In the genomic region with DNA sequence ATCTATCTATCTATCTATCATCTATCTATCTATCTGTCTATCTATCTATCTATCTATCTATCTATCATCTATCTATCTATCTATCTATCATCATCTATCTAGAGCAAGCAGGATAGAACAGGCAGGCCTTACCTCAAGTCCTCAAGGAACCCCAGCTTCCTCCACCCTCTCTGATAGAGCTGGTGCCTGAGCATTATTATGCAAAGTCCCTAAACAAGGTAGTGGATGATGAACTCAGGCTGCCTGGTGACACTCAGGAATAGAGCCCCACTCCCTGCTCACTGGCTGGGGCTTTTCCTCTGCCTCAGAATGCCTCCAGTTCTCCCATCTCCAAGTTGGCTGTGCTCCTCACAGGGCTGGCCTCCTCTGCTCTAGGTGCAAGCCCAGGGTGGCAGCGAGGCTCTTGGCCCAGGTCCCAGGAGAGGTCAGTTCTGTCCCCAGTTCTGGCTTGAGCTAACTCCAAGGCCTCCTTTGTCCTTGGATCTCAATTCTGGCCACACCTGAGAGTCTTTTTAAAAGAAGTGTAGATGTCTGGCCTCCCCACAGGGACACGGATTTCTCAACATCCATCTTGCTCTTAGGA, we compare ENCODE assay signal across 19 cellular contexts.
"Had no signal": no experiment of that assay in that cellular context is flagged by ENCODE, and none has a peak within 500 bp of the region (broad histone marks: within the 10 kb centered on the region; RNA-seq: fewer than 3 reads in every experiment).

No MANE protein-coding gene starts in this region.

- ATAC-seq: foreskin keratinocyte; naive thymus-derived CD8-positive, alpha-beta T cell; right lobe of liver; stimulated activated naive CD8-positive, alpha-beta T cell treated with anti-CD3 and anti-CD28 coated beads, Interleukin-15, amount 100 ng/mL, for 72 hours had no signal

- H3K4me1 ChIP-seq: foreskin keratinocyte, pancreas, right lobe of liver, tibial artery had no signal

- H3K9me3 ChIP-seq: esophagus muscularis mucosa, pancreas, right lobe of liver, tibial artery had no signal

- H3K27me3 ChIP-seq: esophagus muscularis mucosa, foreskin keratinocyte, pancreas, right lobe of liver, tibial artery had no signal

- H3K4me3 ChIP-seq: coronary artery, esophagus muscularis mucosa, pancreas, right lobe of liver, tibial artery had no signal

- DNase-seq: dermis blood vessel endothelial cell; effector memory CD4-positive, alpha-beta T cell; foreskin keratinocyte; mesendoderm; midbrain; naive thymus-derived CD8-positive, alpha-beta T cell; nephron progenitor cell; occipital lobe; retina; right lobe of liver; small intestine; stimulated activated CD4-positive, alpha-beta T cell treated with anti-CD3 and anti-CD28 coated beads, Interleukin-15, amount 100 ng/mL, for 24 hours; stimulated activated CD4-positive, alpha-beta T cell treated with anti-CD3 and anti-CD28 coated beads, Interleukin-2, amount 100 ng/mL, for 48 hours; stimulated activated naive CD4-positive, alpha-beta T cell; stimulated activated naive CD8-positive, alpha-beta T cell treated with anti-CD3 and anti-CD28 coated beads, Interleukin-15, amount 100 ng/mL, for 72 hours; tibial artery had no signal

- H3K36me3 ChIP-seq: pancreas, right lobe of liver, tibial artery had no signal

- H3K27ac ChIP-seq: coronary artery, esophagus muscularis mucosa, foreskin keratinocyte, pancreas, right lobe of liver, tibial artery had no signal
